1 cellular context compared by ENCODE assay signal in the genomic region with DNA sequence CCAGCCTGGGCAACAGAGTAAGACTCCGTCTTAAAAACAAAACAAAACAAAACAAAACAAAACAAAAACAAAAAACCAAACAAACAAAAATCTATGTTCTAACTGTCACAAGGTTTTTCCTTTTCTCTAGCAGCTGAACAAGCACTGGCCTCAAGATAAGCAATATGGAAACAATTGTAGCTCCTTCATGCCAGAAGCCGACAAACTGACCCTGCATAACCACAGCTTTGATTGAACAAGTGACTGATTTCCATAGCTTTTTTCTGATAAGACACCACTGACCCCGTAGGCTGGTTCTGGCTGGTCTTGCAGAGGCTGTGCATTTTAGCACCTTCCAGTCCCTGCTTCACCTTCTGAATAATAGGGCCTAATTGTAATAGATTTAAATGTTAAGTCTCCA.
TF ChIP-seq lines count a peak whose summit lies in the region.

No MANE protein-coding gene starts in this region.

TF ChIP-seq in H1, 55 proteins besides CTCF, POLR2A, EP300 and RAD21:
- no peak for TF ChIP-seq TBP (IDR thresholded peaks at IDR 0.05; ENCODE audit: low read depth, low read length)
- TF ChIP-seq RXRA (IDR thresholded peaks at IDR 0.05; ENCODE audit: insufficient read depth, low read depth, low read length), result no peak
